ENCODE assay signal across 10 cellular contexts in genomic region chr18:32730068-32730467, GRCh38. TPM values are rescaled to one million over a fixed set of nuclear protein-coding genes. Genes with fewer than 3 reads are reported as not detected.
DNase-seq lines count a peak whose midpoint lies in the region; ATAC-seq and TF ChIP-seq lines count a peak whose summit lies in the region.
"Had no signal": no experiment of that assay in that cellular context is flagged by ENCODE, and none has a peak within 500 bp of the region (broad histone marks: within the 10 kb centered on the region; RNA-seq: fewer than 3 reads in every experiment).

No MANE protein-coding gene starts in this region.

- peak overlapping the region; percentile 84 for H2AFZ ChIP-seq in osteoblast (ENCODE audit: low read length)

- no peak for ATAC-seq in aorta (ENCODE audit: low FRiP score)
- no peak for ATAC-seq in GM18498 (IDR thresholded peaks at IDR 0.05; ENCODE audit: unreplicated experiment)

- H3K27me3 Mint-ChIP-seq in Calu3 (ENCODE audit: unreplicated experiment), result no peaks in the 10 kb centered on the region

- DNase-seq in Calu3 (no peak), brain microvascular endothelial cell (no peak), osteoblast (ENCODE audit: insufficient read length, low spot score, missing footprints) (no peak), epidermal melanocyte (ENCODE audit: insufficient read length, low spot score) (no peak), aorta (no peak)
- DNase-seq in Jurkat, Clone E6-1 (ENCODE audit: low read depth, low spot score), result no peak
- no peak for DNase-seq in stimulated activated CD4-positive, alpha-beta T cell treated with anti-CD3 and anti-CD28 coated beads, Interleukin-1b, Interleukin-23, amount 100 ng/mL, for 48 hours
- DNase-seq: T-helper 9 cell had no signal

- CTCF ChIA-PET in Calu3 (lab: Charles Lee), result interaction anchor here (0.5 kb wide), 1 partner anchor 15 kb away, joined by 3 read pairs; no protein-coding TSS in a partner anchor

- H3K4me2 ChIP-seq in osteoblast (ENCODE audit: insufficient read depth, low read length), result peak overlapping the region; percentile 83

- no TSS peak for BruUV-seq in Calu3 (replicated peaks; lab: Mats Ljungman, UMichigan)

- 33 to 41% methylated on average over 2 of the region's 2 CpGs for WGBS in aorta, 2 donors

- no peaks in the 10 kb centered on the region for H3K36me3 ChIP-seq in brain microvascular endothelial cell (replicated peaks)
- no peaks in the 10 kb centered on the region for H3K36me3 ChIP-seq in osteoblast (ENCODE audit: insufficient read depth, low read length)
- no peaks in the 10 kb centered on the region for H3K36me3 ChIP-seq in aorta (ENCODE audit: control insufficient read depth in 1 of 2, insufficient read depth in 2 of 2, low read length in 1 of 2)
- H3K36me3 ChIP-seq: HAP-1 had no signal

- H3K9me3 ChIP-seq in osteoblast (ENCODE audit: low read depth, low read length) (no peaks in the 10 kb centered on the region), aorta (ENCODE audit: control insufficient read depth, low read length) (peaks cover 3% of the 10 kb centered on the region)
- H3K9me3 ChIP-seq: HAP-1 had no signal

- H4K20me1 ChIP-seq in osteoblast (ENCODE audit: insufficient read depth, low read length), result no peaks in the 10 kb centered on the region

- H3K27me3 ChIP-seq in brain microvascular endothelial cell (replicated peaks) (no peaks in the 10 kb centered on the region), osteoblast (ENCODE audit: insufficient read depth, low read length) (no peaks in the 10 kb centered on the region), aorta (ENCODE audit: control insufficient read depth in 1 of 2, insufficient read depth in 2 of 2, low read length in 1 of 2) (peaks cover 0 to 5% of the 10 kb centered on the region in 2 donors)

- H3K4me3 ChIP-seq in Jurkat, Clone E6-1 (ENCODE audit: low read length), result peak overlapping the region; percentile 14
- H3K4me3 ChIP-seq in brain microvascular endothelial cell (ENCODE audit: low read depth, low read length), result peak overlapping the region; percentile 54
- peak overlapping the region; percentile 71 for H3K4me3 ChIP-seq in osteoblast (ENCODE audit: insufficient read depth, low read length)
- H3K4me3 ChIP-seq in aorta (ENCODE audit: low read length in 2 of 2), result peak overlapping the region in 1 of 2 donors; percentile 43

- peak overlapping the region; percentile 54 for H3K4me3 Mint-ChIP-seq in Calu3 (ENCODE audit: low read depth, unreplicated experiment)

- no peaks in the 10 kb centered on the region for H3K36me3 Mint-ChIP-seq in Calu3 (ENCODE audit: insufficient read depth, unreplicated experiment)

- H3K4me1 ChIP-seq in osteoblast (ENCODE audit: insufficient read depth, low read length) (no peaks in the 10 kb centered on the region), aorta (ENCODE audit: control insufficient read depth in 1 of 2, insufficient read depth in 2 of 2, low read length in 2 of 2) (no peaks in the 10 kb centered on the region)

- peak overlapping the region; percentile 45 for H3K27ac Mint-ChIP-seq in Calu3 (ENCODE audit: unreplicated experiment)

- H3K4me1 Mint-ChIP-seq in Calu3 (ENCODE audit: low read depth, unreplicated experiment), result peaks cover 2% of the 10 kb centered on the region

- no peak for TF ChIP-seq CTCF in Calu3 (IDR thresholded peaks at IDR 0.05; ENCODE audit: unreplicated experiment)
- no peak for TF ChIP-seq CTCF in brain microvascular endothelial cell (IDR thresholded peaks at IDR 0.05; ENCODE audit: low read depth, low read length, missing control alignments)
- no peak for TF ChIP-seq CTCF in osteoblast (IDR thresholded peaks at IDR 0.05; ENCODE audit: extremely low read depth, low read depth, low read length)

- H3K79me2 ChIP-seq in osteoblast (ENCODE audit: insufficient read depth, low read length), result no peaks in the 10 kb centered on the region

- in situ Hi-C loops in brain microvascular endothelial cell (cut with HindIII; ENCODE audit: low pct_ligation_motif_present, low sequenced_read_pairs), result no loop called here

- no peak overlapping the region for H3K27ac ChIP-seq in brain microvascular endothelial cell
- H3K27ac ChIP-seq in osteoblast (ENCODE audit: low read depth, low read length), result peak overlapping the region; percentile 20
- H3K27ac ChIP-seq in aorta (ENCODE audit: low read depth in 1 of 2, low read length in 2 of 2), result no peak overlapping the region

- intact Hi-C loops in Calu3 (cut with micrococcal nuclease; ENCODE audit: unreplicated experiment) (no loop called here), aorta (cut with DNase I) (no loop called here)

- no peaks in the 10 kb centered on the region for H3K9me3 Mint-ChIP-seq in Calu3 (ENCODE audit: low read depth, unreplicated experiment)

RNA-seq across cellular contexts. Expression of gene KLHL14, which starts 42.8 kb away (rescaled TPM):
- total RNA-seq in Calu3 (2022) (0.07 TPM in 1 of 2 replicates, not detected in the other), osteoblast (not detected in 2 replicates), aorta (under 1 TPM; 0.09 to 0.36 TPM)
- 0.47 TPM for polyA plus RNA-seq in Jurkat, Clone E6-1 (2012; ENCODE audit: insufficient read depth, insufficient read length)
- polyA plus RNA-seq in aorta, result not detected
